20 cellular contexts compared by ENCODE assay signal in the genomic region with DNA sequence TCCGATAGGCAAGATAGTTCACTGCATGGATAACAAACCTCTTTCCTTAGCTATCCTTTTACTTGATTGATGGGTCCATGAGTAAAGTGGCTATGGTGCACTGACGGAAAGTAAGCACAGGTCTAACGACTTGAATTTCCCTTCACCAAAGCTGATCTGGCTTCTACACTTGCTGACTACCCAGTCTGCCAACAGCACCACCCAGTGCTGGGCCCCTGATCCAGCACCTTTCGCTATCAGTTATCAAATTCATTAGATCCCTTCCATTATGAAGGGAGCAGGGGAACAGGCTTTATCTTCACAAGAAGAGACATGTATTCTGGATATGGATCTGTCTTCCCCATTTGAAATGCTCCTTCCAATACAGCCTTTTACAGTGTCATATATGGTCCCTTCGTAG.
A peak's percentile ranks its signal among the peaks of the same experiment; 100 is the strongest.
DNase-seq lines count a peak whose midpoint lies in the region; ATAC-seq, FAIRE-seq and TF ChIP-seq lines count a peak whose summit lies in the region.
"Had no signal": no experiment of that assay in that cellular context is flagged by ENCODE, and none has a peak within 500 bp of the region (broad histone marks: within the 10 kb centered on the region; RNA-seq: fewer than 3 reads in every experiment).

No MANE protein-coding gene starts in this region.

- H2AK5ac ChIP-seq in mesendoderm (ENCODE audit: low read length) = no peak overlapping the region

- no peak overlapping the region for H3K4me3 ChIP-seq in DND-41 (ENCODE audit: low read depth in 1 of 2, low read length in 2 of 2)
- no peak overlapping the region for H3K4me3 ChIP-seq in LNCaP clone FGC (ENCODE audit: low read depth, low read length)
- no peak overlapping the region for H3K4me3 ChIP-seq in WERI-Rb-1 (ENCODE audit: low read depth, low read length)
- H3K4me3 ChIP-seq in mesendoderm (ENCODE audit: low read length) = no peak overlapping the region
- H3K4me3 ChIP-seq in aorta (ENCODE audit: low read length in 2 of 2) = no peak overlapping the region

- no peaks in the 10 kb centered on the region for H3K36me3 Mint-ChIP-seq in immature natural killer cell
- H3K36me3 Mint-ChIP-seq: activated CD8-positive, alpha-beta memory T cell treated with anti-CD3 and anti-CD28 coated beads, Interleukin-2, amount 10 ng/mL, durations not matched to agents 7 days and 5 days; activated naive CD8-positive, alpha-beta T cell treated with anti-CD3 and anti-CD28 coated beads, Interleukin-2, amount 10 ng/mL, durations not matched to agents 7 days and 5 days had no signal

- no peaks in the 10 kb centered on the region for H3K27me3 ChIP-seq in DND-41 (ENCODE audit: insufficient read depth, low read length, poor library complexity)
- H3K27me3 ChIP-seq in WERI-Rb-1 (ENCODE audit: insufficient read depth, low read depth, severe bottlenecking) = no peaks in the 10 kb centered on the region
- H3K27me3 ChIP-seq in mesendoderm (ENCODE audit: insufficient read depth, low read length, poor library complexity) = no peaks in the 10 kb centered on the region
- no peaks in the 10 kb centered on the region for H3K27me3 ChIP-seq in aorta (ENCODE audit: control insufficient read depth in 1 of 2, insufficient read depth in 2 of 2, low read length in 1 of 2)

- H3K9me3 Mint-ChIP-seq in immature natural killer cell = peaks cover 3 to 15% (median 6%) of the 10 kb centered on the region in 6 donors
- H3K9me3 Mint-ChIP-seq: activated naive CD8-positive, alpha-beta T cell treated with anti-CD3 and anti-CD28 coated beads, Interleukin-2, amount 10 ng/mL, durations not matched to agents 7 days and 5 days; activated T-helper 2 cell treated with anti-CD3 and anti-CD28 coated beads, Interferon-gamma antibody, Interleukin-2, Interleukin-4, amounts not matched to agents 10 μg/mL and 5 μg/mL and 100 μg/mL, durations not matched to agents 14 hours and 24 hours and 36 hours had no signal

- H3K79me2 ChIP-seq in DND-41 (ENCODE audit: insufficient read depth, low read length) (no peaks in the 10 kb centered on the region), mesendoderm (ENCODE audit: control insufficient read depth, insufficient read depth, low read length) (no peaks in the 10 kb centered on the region)

- no peak overlapping the region for H3K27ac ChIP-seq in DND-41 (ENCODE audit: low read length)
- no peak overlapping the region for H3K27ac ChIP-seq in WERI-Rb-1
- H3K27ac ChIP-seq in mesendoderm (ENCODE audit: low read depth, low read length) = no peak overlapping the region
- no peak overlapping the region for H3K27ac ChIP-seq in aorta (ENCODE audit: low read depth in 1 of 2, low read length in 2 of 2)

- H4K5ac ChIP-seq in mesendoderm (ENCODE audit: low read length) = no peak overlapping the region

- H3K79me1 ChIP-seq in mesendoderm (ENCODE audit: low read length) = no peaks in the 10 kb centered on the region

- H3K4ac ChIP-seq in mesendoderm (ENCODE audit: low read depth, low read length) = no peak overlapping the region

- no CpG with 5 or more reads among the region's 5 CpGs for WGBS in mesendoderm (ENCODE audit: extremely low coverage, insufficient coverage, low lambda C conversion rate)
- 62 to 75% methylated on average over 5 of the region's 5 CpGs for WGBS in aorta, 2 donors

- no peaks in the 10 kb centered on the region for H3K4me1 Mint-ChIP-seq in immature natural killer cell
- H3K4me1 Mint-ChIP-seq: activated CD8-positive, alpha-beta memory T cell treated with anti-CD3 and anti-CD28 coated beads, Interleukin-2, amount 10 ng/mL, durations not matched to agents 7 days and 5 days; activated naive CD8-positive, alpha-beta T cell treated with anti-CD3 and anti-CD28 coated beads, Interleukin-2, amount 10 ng/mL, durations not matched to agents 7 days and 5 days; B cell had no signal

- no peak overlapping the region for H2BK120ac ChIP-seq in mesendoderm (ENCODE audit: low read depth, low read length)

- no peak overlapping the region for H3K23ac ChIP-seq in mesendoderm (ENCODE audit: low read length)

- no peak for FAIRE-seq in RCC 7860 (lab: Jason Lieb, UNC)
- FAIRE-seq: urothelium cell line had no signal

- no peak overlapping the region for H3K4me3 Mint-ChIP-seq in immature natural killer cell
- H3K4me3 Mint-ChIP-seq: activated CD8-positive, alpha-beta memory T cell treated with anti-CD3 and anti-CD28 coated beads, Interleukin-2, amount 10 ng/mL, durations not matched to agents 7 days and 5 days; activated naive CD8-positive, alpha-beta T cell treated with anti-CD3 and anti-CD28 coated beads, Interleukin-2, amount 10 ng/mL, durations not matched to agents 7 days and 5 days; B cell; HFFc6 had no signal

- H3K56ac ChIP-seq in mesendoderm (ENCODE audit: low read length) = no peak overlapping the region

- H3K4me2 ChIP-seq in DND-41 (ENCODE audit: insufficient read depth, low read length) (no peak overlapping the region), mesendoderm (ENCODE audit: low read length) (no peak overlapping the region)

- H3K9ac ChIP-seq in DND-41 (ENCODE audit: low read depth, low read length) (no peak overlapping the region), mesendoderm (ENCODE audit: low read length) (no peak overlapping the region)

- TF ChIP-seq CTCF in DND-41 (IDR thresholded peaks at IDR 0.05; ENCODE audit: borderline replicate concordance, extremely low read depth, low read length, poor library complexity, severe bottlenecking) = peak; percentile 13
- peak; percentile 10; the same call in 1 of the 2 replicates for TF ChIP-seq CTCF in LNCaP clone FGC (IDR thresholded peaks at IDR 0.05; ENCODE audit: control insufficient read depth, extremely low read depth, insufficient read depth)
- peak; percentile 66 for TF ChIP-seq CTCF in WERI-Rb-1 (IDR thresholded peaks at IDR 0.05; ENCODE audit: low read depth, low read length)

- H3K27me3 Mint-ChIP-seq in immature natural killer cell (ENCODE audit: low read depth in 3 of 3) = peaks cover 0 to 2% (median 0%) of the 10 kb centered on the region in 3 donors
- H3K27me3 Mint-ChIP-seq: activated CD8-positive, alpha-beta memory T cell treated with anti-CD3 and anti-CD28 coated beads, Interleukin-2, amount 10 ng/mL, durations not matched to agents 7 days and 5 days; activated naive CD8-positive, alpha-beta T cell treated with anti-CD3 and anti-CD28 coated beads, Interleukin-2, amount 10 ng/mL, durations not matched to agents 7 days and 5 days; B cell had no signal

- no peak overlapping the region for H2BK5ac ChIP-seq in mesendoderm (ENCODE audit: low read length)

- no peaks in the 10 kb centered on the region for H4K20me1 ChIP-seq in DND-41 (ENCODE audit: insufficient read depth, low read length)

- intact Hi-C loops in aorta (cut with DNase I) = no loop called here

- H2AFZ ChIP-seq in DND-41 (ENCODE audit: low read depth, low read length) = no peak overlapping the region

- no peak overlapping the region for H4K8ac ChIP-seq in mesendoderm (ENCODE audit: low read depth, low read length)

- H3K4me1 ChIP-seq in DND-41 (ENCODE audit: insufficient read depth, low read length) (no peaks in the 10 kb centered on the region), mesendoderm (ENCODE audit: control insufficient read depth, low read depth, low read length) (no peaks in the 10 kb centered on the region), aorta (ENCODE audit: control insufficient read depth in 1 of 2, insufficient read depth in 2 of 2, low read length in 2 of 2) (no peaks in the 10 kb centered on the region)

- no peak overlapping the region for H3K27ac Mint-ChIP-seq in immature natural killer cell
- H3K27ac Mint-ChIP-seq: activated CD8-positive, alpha-beta memory T cell treated with anti-CD3 and anti-CD28 coated beads, Interleukin-2, amount 10 ng/mL, durations not matched to agents 7 days and 5 days; activated naive CD8-positive, alpha-beta T cell treated with anti-CD3 and anti-CD28 coated beads, Interleukin-2, amount 10 ng/mL, durations not matched to agents 7 days and 5 days; activated T-helper 2 cell treated with anti-CD3 and anti-CD28 coated beads, Interferon-gamma antibody, Interleukin-2, Interleukin-4, amounts not matched to agents 10 μg/mL and 5 μg/mL and 100 μg/mL, durations not matched to agents 14 hours and 24 hours and 36 hours; B cell; HFFc6 had no signal

- no peaks in the 10 kb centered on the region for H3K36me3 ChIP-seq in DND-41 (ENCODE audit: insufficient read depth, low read length)
- H3K36me3 ChIP-seq in WERI-Rb-1 = no peaks in the 10 kb centered on the region
- no peaks in the 10 kb centered on the region for H3K36me3 ChIP-seq in mesendoderm (ENCODE audit: control insufficient read depth, insufficient read depth, low read length)
- H3K36me3 ChIP-seq in aorta (ENCODE audit: control insufficient read depth in 1 of 2, insufficient read depth in 2 of 2, low read length in 1 of 2) = no peaks in the 10 kb centered on the region

- no peak overlapping the region for H2BK15ac ChIP-seq in mesendoderm (replicated peaks; ENCODE audit: low read depth)

- H3K18ac ChIP-seq in mesendoderm (ENCODE audit: low read length) = no peak overlapping the region

- ATAC-seq in DND-41 (ENCODE audit: insufficient read depth, low read depth) (no peak), aorta (ENCODE audit: low FRiP score) (no peak)
- ATAC-seq: activated CD8-positive, alpha-beta memory T cell treated with anti-CD3 and anti-CD28 coated beads, Interleukin-2, amount 10 ng/mL, durations not matched to agents 7 days and 5 days; right cardiac atrium had no signal

- H3K9me3 ChIP-seq in DND-41 (ENCODE audit: insufficient read depth, low read length, severe bottlenecking) (no peaks in the 10 kb centered on the region), WERI-Rb-1 (ENCODE audit: severe bottlenecking) (no peaks in the 10 kb centered on the region), aorta (ENCODE audit: control insufficient read depth, low read length) (peaks cover 2% of the 10 kb centered on the region)

- no peak for DNase-seq in DND-41
- DNase-seq in LNCaP clone FGC (ENCODE audit: low read depth) = no peak
- peak; percentile 42 for DNase-seq in WERI-Rb-1
- DNase-seq in mesendoderm = peak; percentile 42
- DNase-seq in stimulated activated CD4-positive, alpha-beta T cell treated with anti-CD3 and anti-CD28 coated beads, Interleukin-4, amount 100 ng/mL, for 24 hours = no peak
- DNase-seq in aorta = no peak
- no peak for DNase-seq in RCC 7860 (ENCODE audit: low spot score)
- DNase-seq in immature natural killer cell = no peak
- DNase-seq: activated CD4-positive, alpha-beta T cell treated with anti-CD3 and anti-CD28 coated beads for 4 hours; activated CD8-positive, alpha-beta memory T cell treated with anti-CD3 and anti-CD28 coated beads, Interleukin-2, amount 10 ng/mL, durations not matched to agents 7 days and 5 days; activated naive CD8-positive, alpha-beta T cell treated with anti-CD3 and anti-CD28 coated beads, Interleukin-2, amount 10 ng/mL, durations not matched to agents 7 days and 5 days; COR-L47; HFFc6; NCI-H1417 treated with DMSO at 0.1 percent for 48 hours; NCI-H226; stimulated activated CD8-positive, alpha-beta memory T cell treated with anti-CD3 and anti-CD28 coated beads, Interleukin-4, amount 100 ng/mL, for 48 hours had no signal

Comparison
In these comparisons a context has a peak if more than half of its experiments do, and no peak if none do; other contexts are left out.
1. DNase-seq: peak in WERI-Rb-1 (single experiment) and mesendoderm (single experiment); none in DND-41 (single experiment), LNCaP clone FGC (single experiment), stimulated activated CD4-positive, alpha-beta T cell treated with anti-CD3 and anti-CD28 coated beads, Interleukin-4, amount 100 ng/mL, for 24 hours (single experiment), aorta (0 of 2), RCC 7860 (single experiment) and immature natural killer cell (0 of 3).
2. CTCF ChIP-seq: peak in every context shown above with its lines; median percentile 66 in WERI-Rb-1; 13 in DND-41; 10 in LNCaP clone FGC.